Comparison of ENCODE assay signal across 23 cellular contexts in the genomic region with DNA sequence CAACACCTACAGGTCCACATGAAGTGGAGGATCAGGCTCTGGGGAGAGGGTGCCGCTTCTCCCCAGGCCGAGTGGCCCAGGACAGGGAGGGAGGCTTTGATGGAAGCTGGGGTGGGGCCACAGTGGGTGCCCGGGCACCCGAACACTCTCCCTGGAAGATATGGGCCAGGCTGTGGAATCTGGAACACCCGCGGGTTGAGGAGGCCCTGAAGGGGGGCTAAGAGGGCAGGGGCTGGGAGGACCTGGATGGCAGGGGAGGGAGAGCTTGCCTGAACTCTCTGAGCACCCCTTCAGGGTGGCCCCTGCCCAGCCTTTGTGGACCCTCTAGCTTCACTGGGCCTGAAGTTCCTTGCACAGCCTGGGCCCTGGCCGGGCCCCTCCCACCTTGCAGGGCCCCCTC. TPM values are rescaled to one million over a fixed set of nuclear protein-coding genes. Genes with fewer than 3 reads are reported as not detected.
DNase-seq lines count a peak whose midpoint lies in the region; ATAC-seq, FAIRE-seq and TF ChIP-seq lines count a peak whose summit lies in the region.
"Had no signal": no experiment of that assay in that cellular context is flagged by ENCODE, and none has a peak within 500 bp of the region (broad histone marks: within the 10 kb centered on the region; RNA-seq: fewer than 3 reads in every experiment).

No MANE protein-coding gene starts in this region.

- CTCF ChIA-PET in HepG2 (lab: Yijun Ruan, JAX; ENCODE audit: low intra/inter-chr PET ratio, low total read pairs) = no interaction called here

- H3K27me3 ChIP-seq in BLaER1 treated with 17β-estradiol and CSF1 and Interleukin-3, amounts not matched to agents 10 nM and 100 nM = peaks cover 32 to 62% (median 44%) of the 10 kb centered on the region in 11 experiments
- peaks cover 14 to 63% of the 10 kb centered on the region in 2 experiments; a peak in 4 of 5 replicates for H3K27me3 ChIP-seq in HepG2 (ENCODE audit: control insufficient read depth in 1 of 2, insufficient read depth in 2 of 2, low read length in 2 of 2)
- H3K27me3 ChIP-seq in trophoblast cell (ENCODE audit: insufficient read depth, low read length) = peaks cover 45% of the 10 kb centered on the region

- H3K14ac ChIP-seq in trophoblast cell (ENCODE audit: low read length) = no peak overlapping the region

- no peaks in the 10 kb centered on the region for H3K79me1 ChIP-seq in trophoblast cell (ENCODE audit: low read length)

- TF ChIP-seq RAD21 in HepG2 (CRISPR knock-in tag; IDR thresholded peaks at IDR 0.05) = no peak

- no peak overlapping the region for H3K27ac ChIP-seq in BLaER1 treated with 17β-estradiol and CSF1 and Interleukin-3, amounts not matched to agents 10 nM and 100 nM
- no peak overlapping the region for H3K27ac ChIP-seq in HepG2 (ENCODE audit: extremely low read length, insufficient read depth, low read length)
- no peak overlapping the region for H3K27ac ChIP-seq in trophoblast cell (ENCODE audit: low read depth, low read length)
- H3K27ac ChIP-seq: A549, C4-2B had no signal

- no peak for TF ChIP-seq CTCF in HepG2 (CRISPR knock-in tag; IDR thresholded peaks at IDR 0.05)

- H4K20me1 ChIP-seq in BLaER1 treated with 17β-estradiol and CSF1 and Interleukin-3, amounts not matched to agents 10 nM and 100 nM = peaks cover 0 to 44% (median 12%) of the 10 kb centered on the region in 11 experiments; a peak in 11 of 22 replicates
- H4K20me1 ChIP-seq in HepG2 (ENCODE audit: insufficient read depth, low read length) = no peaks in the 10 kb centered on the region

- peaks cover 0 to 3% (median 0%) of the 10 kb centered on the region in 3 donors for H3K36me3 Mint-ChIP-seq in naive thymus-derived CD8-positive, alpha-beta T cell
- H3K36me3 Mint-ChIP-seq: CD4-positive, CD25-positive, alpha-beta regulatory T cell; CD8-positive, alpha-beta T cell had no signal

- no peak overlapping the region for H2AK5ac ChIP-seq in trophoblast cell (ENCODE audit: low read length)

- no peak for FAIRE-seq in HepG2 (lab: Jason Lieb, UNC)
- FAIRE-seq: A549, GM12891, H54 had no signal

- no peak for TF ChIP-seq POLR2A in HepG2 (IDR thresholded peaks at IDR 0.05; ENCODE audit: insufficient read depth in 1 of 2, low read depth in 2 of 2, low read length in 2 of 2)

- no peak for DNase-seq in HepG2 (ENCODE audit: low spot score)
- no peak for DNase-seq in trophoblast cell
- DNase-seq in naive thymus-derived CD8-positive, alpha-beta T cell = no peak
- DNase-seq in UCSD-AML1 (lab: John Stamatoyannopoulos, UW; ENCODE audit: unreplicated experiment) = no peak
- DNase-seq: 8988T; ACHN; AML-193; BE2C; Caco-2; CD4-positive, CD25-positive, alpha-beta regulatory T cell; CD8-positive, alpha-beta T cell; DMS153; EL; GDM1; GOT3; HFFc6 had no signal

- peaks cover 0 to 19% (median 8%) of the 10 kb centered on the region in 5 donors for H3K27me3 Mint-ChIP-seq in naive thymus-derived CD8-positive, alpha-beta T cell
- H3K27me3 Mint-ChIP-seq: CD4-positive, CD25-positive, alpha-beta regulatory T cell had no signal

- 4% methylated on average over 5 of the region's 7 CpGs for WGBS in HepG2 (ENCODE audit: low lambda C conversion rate)
- no CpG with 5 or more reads among the region's 7 CpGs for WGBS in trophoblast cell (ENCODE audit: extremely low coverage, insufficient coverage, insufficient read length)

- no peak overlapping the region for H4K91ac ChIP-seq in trophoblast cell (ENCODE audit: low read depth, low read length)

- H3K4me1 Mint-ChIP-seq in naive thymus-derived CD8-positive, alpha-beta T cell = no peaks in the 10 kb centered on the region
- H3K4me1 Mint-ChIP-seq: CD4-positive, CD25-positive, alpha-beta regulatory T cell had no signal

- H2BK5ac ChIP-seq in trophoblast cell (ENCODE audit: low read depth, low read length, poor library complexity) = no peak overlapping the region

- no peak overlapping the region for H3K4me3 Mint-ChIP-seq in naive thymus-derived CD8-positive, alpha-beta T cell
- H3K4me3 Mint-ChIP-seq: CD4-positive, CD25-positive, alpha-beta regulatory T cell; CD8-positive, alpha-beta T cell; HFFc6 had no signal

- peak overlapping the region in 6 of 11 experiments; percentile 18 to 62 (median 46); a peak in 7 of 22 replicates for H3K4me2 ChIP-seq in BLaER1 treated with 17β-estradiol and CSF1 and Interleukin-3, amounts not matched to agents 10 nM and 100 nM
- H3K4me2 ChIP-seq in HepG2 (ENCODE audit: low read depth, low read length) (no peak overlapping the region), trophoblast cell (ENCODE audit: low read length) (no peak overlapping the region)
- H3K4me2 ChIP-seq: A549 had no signal

- no peak overlapping the region for H4K12ac ChIP-seq in trophoblast cell (ENCODE audit: low read depth, low read length)

- 0 out of 3 replicates have a peak, but pooled peaks have one; percentile 2 for ATAC-seq in HepG2
- no peak for ATAC-seq in naive thymus-derived CD8-positive, alpha-beta T cell
- no peak for ATAC-seq in HG02840 (IDR thresholded peaks at IDR 0.05; ENCODE audit: low FRiP score, unreplicated experiment)
- ATAC-seq: CD8-positive, alpha-beta T cell had no signal

- intact Hi-C loops in HepG2 (cut with micrococcal nuclease; ENCODE audit: unreplicated experiment) = no loop called here

- H3K9me3 Mint-ChIP-seq in naive thymus-derived CD8-positive, alpha-beta T cell = no peaks in the 10 kb centered on the region
- H3K9me3 Mint-ChIP-seq: CD4-positive, CD25-positive, alpha-beta regulatory T cell; CD8-positive, alpha-beta T cell; HFFc6 had no signal

- H3K23ac ChIP-seq in trophoblast cell (ENCODE audit: low read length) = no peak overlapping the region

- H2AFZ ChIP-seq in HepG2 (ENCODE audit: low read length) (no peak overlapping the region), trophoblast cell (ENCODE audit: insufficient read depth, low read length, poor library complexity) (no peak overlapping the region)

- H3K9me3 ChIP-seq in BLaER1 treated with 17β-estradiol and CSF1 and Interleukin-3, amounts not matched to agents 10 nM and 100 nM (replicated peaks in 1 of 11) = peaks cover 27 to 37% (median 32%) of the 10 kb centered on the region in 11 experiments
- H3K9me3 ChIP-seq in HepG2 (ENCODE audit: low read length) (no peaks in the 10 kb centered on the region), trophoblast cell (ENCODE audit: insufficient read depth, low read depth, low read length) (peaks cover 9% of the 10 kb centered on the region)
- H3K9me3 ChIP-seq: A549, Caco-2, HAP-1 had no signal

- no peak for TF ChIP-seq EP300 in HepG2 (IDR thresholded peaks at IDR 0.05; ENCODE audit: low read depth in 2 of 2, low read length in 2 of 2)
- TF ChIP-seq EP300 in HepG2 (CRISPR knock-in tag; IDR thresholded peaks at IDR 0.05; ENCODE audit: borderline replicate concordance) = no peak

- in situ Hi-C loops in HepG2 (cut with HindIII; ENCODE audit: extremely low pct_ligation_motif_present, low pct_unique_long_range_greater_than_20kb) = no loop called here

- H2BK120ac ChIP-seq in trophoblast cell (ENCODE audit: insufficient read depth, low read length, poor library complexity) = no peak overlapping the region

- no peak overlapping the region for H2BK12ac ChIP-seq in trophoblast cell (ENCODE audit: low read length)

- peaks cover 7 to 40% (median 33%) of the 10 kb centered on the region in 10 experiments; a peak in 18 of 20 replicates for H3K4me1 ChIP-seq in BLaER1 treated with 17β-estradiol and CSF1 and Interleukin-3, amounts not matched to agents 10 nM and 100 nM
- H3K4me1 ChIP-seq in HepG2 (ENCODE audit: insufficient read depth, low read length) = no peaks in the 10 kb centered on the region
- peaks cover 6 to 12% of the 10 kb centered on the region in 2 experiments for H3K4me1 ChIP-seq in trophoblast cell (ENCODE audit: control insufficient read depth in 1 of 2, insufficient read depth in 2 of 2, low read length in 2 of 2)
- H3K4me1 ChIP-seq: HAP-1 had no signal

- no peak overlapping the region for H4K8ac ChIP-seq in trophoblast cell (ENCODE audit: low read depth, low read length)

- H3K79me2 ChIP-seq in HepG2 (ENCODE audit: insufficient read depth, low read length) (no peaks in the 10 kb centered on the region), trophoblast cell (ENCODE audit: control insufficient read depth, insufficient read depth, low read length, poor library complexity) (no peaks in the 10 kb centered on the region)

- peak overlapping the region in 1 of 10 donors; percentile 44 for H3K27ac Mint-ChIP-seq in naive thymus-derived CD8-positive, alpha-beta T cell
- H3K27ac Mint-ChIP-seq: CD4-positive, CD25-positive, alpha-beta regulatory T cell; CD8-positive, alpha-beta T cell; HFFc6 had no signal

- H3K4ac ChIP-seq in trophoblast cell (ENCODE audit: low read depth, low read length) = no peak overlapping the region

- no peak overlapping the region for H3K18ac ChIP-seq in trophoblast cell (ENCODE audit: low read length)

- no peak overlapping the region for H3K9ac ChIP-seq in BLaER1 treated with 17β-estradiol and CSF1 and Interleukin-3, amounts not matched to agents 10 nM and 100 nM
- H3K9ac ChIP-seq in HepG2 (ENCODE audit: insufficient read depth, low read depth, low read length) = no peak overlapping the region
- H3K9ac ChIP-seq in trophoblast cell (ENCODE audit: low read length) = peak overlapping the region; percentile 8

- POLR2A ChIA-PET in HepG2 (lab: Yijun Ruan, JAX) = no interaction called here
- POLR2A ChIA-PET in naive thymus-derived CD8-positive, alpha-beta T cell (lab: Charles Lee) = no interaction called here

- H3K4me3 ChIP-seq in BLaER1 treated with 17β-estradiol and CSF1 and Interleukin-3, amounts not matched to agents 10 nM and 100 nM = no peak overlapping the region
- H3K4me3 ChIP-seq in HepG2 (replicated peaks in 1 of 3; ENCODE audit: insufficient read depth in 1 of 3, low read depth in 2 of 3, low read length in 3 of 3) = no peak overlapping the region
- no peak overlapping the region for H3K4me3 ChIP-seq in trophoblast cell (ENCODE audit: low read depth, low read length)
- H3K4me3 ChIP-seq: A549, HAP-1 had no signal

- no TSS peak for BruUV-seq in HepG2 (replicated peaks; lab: Mats Ljungman, UMichigan)

- no peaks in the 10 kb centered on the region for H3K36me3 ChIP-seq in BLaER1 treated with 17β-estradiol and CSF1 and Interleukin-3, amounts not matched to agents 10 nM and 100 nM
- H3K36me3 ChIP-seq in HepG2 (replicated peaks in 1 of 2; ENCODE audit: control insufficient read depth in 1 of 2, insufficient read depth in 2 of 2, low read length in 2 of 2) (no peaks in the 10 kb centered on the region), trophoblast cell (ENCODE audit: control insufficient read depth in 1 of 2, insufficient read depth in 2 of 2, low read length in 2 of 2) (no peaks in the 10 kb centered on the region)
- H3K36me3 ChIP-seq: BE2C, HAP-1 had no signal

RNA-seq across cellular contexts. Expression of a gene that starts 4.5 kb away (rescaled TPM):
- not detected in 2 replicates for total RNA-seq in HepG2 (2016; rRNA removed; fragmentation: Illumina TruSeq; extraction: Trizol)
- total RNA-seq in HepG2 (2016; cell fraction: cytosol; rRNA removed; fragmentation: Illumina TruSeq; extraction: Trizol; ENCODE audit: low read depth) = not detected in 2 replicates
- total RNA-seq in HepG2 (2016; cell fraction: insoluble cytoplasmic fraction; rRNA removed; fragmentation: Illumina TruSeq; extraction: Trizol) = not detected in 2 replicates
- not detected in 2 replicates for total RNA-seq in HepG2 (2016; cell fraction: membrane; rRNA removed; fragmentation: Illumina TruSeq; extraction: Trizol)
- not detected in 2 replicates for total RNA-seq in HepG2 (2016; cell fraction: nucleus; rRNA removed; fragmentation: Illumina TruSeq; extraction: Trizol)
- not detected in 2 replicates for polyA plus RNA-seq in HepG2 (2011; rRNA removed)
- polyA plus RNA-seq in HepG2 (2011; cell fraction: cytosol; rRNA removed) = not detected in 2 replicates
- polyA plus RNA-seq in HepG2 (2011; cell fraction: nucleus; rRNA removed) = not detected in 2 replicates
- 0.52 and 1.5 TPM in 2 replicates for polyA plus RNA-seq in HepG2 (2012)
- polyA plus RNA-seq in HepG2 (2016; cell fraction: cytosol; fragmentation: Illumina TruSeq; extraction: Trizol; ENCODE audit: low read depth) = not detected in 2 replicates
- not detected in 2 replicates for polyA plus RNA-seq in HepG2 (2016; cell fraction: insoluble cytoplasmic fraction; fragmentation: Illumina TruSeq; extraction: Trizol; ENCODE audit: low read depth)
- not detected in 2 replicates for polyA plus RNA-seq in HepG2 (2016; cell fraction: membrane; fragmentation: Illumina TruSeq; extraction: Trizol; ENCODE audit: low read depth)
- polyA plus RNA-seq in HepG2 (2016; cell fraction: nucleus; fragmentation: Illumina TruSeq; extraction: Trizol; ENCODE audit: insufficient read depth, low read depth) = not detected in 2 replicates
- not detected in 2 replicates for polyA minus RNA-seq in HepG2 (2011; rRNA and poly(A)+ RNA removed; ENCODE audit: low replicate concordance)
- not detected in 2 replicates for polyA minus RNA-seq in HepG2 (2011; cell fraction: cytosol; rRNA and poly(A)+ RNA removed)
- not detected in 2 replicates for polyA minus RNA-seq in HepG2 (2011; cell fraction: nucleus; rRNA and poly(A)+ RNA removed)
- 0.01 TPM in 1 of 2 replicates, not detected in the other for polyA plus RNA-seq in trophoblast cell (2013)
- total RNA-seq in naive thymus-derived CD8-positive, alpha-beta T cell = not detected
- under 1 TPM in 1 of 3 donors, not detected in 2; 0.66 TPM for polyA plus RNA-seq in naive thymus-derived CD8-positive, alpha-beta T cell
- total RNA-seq: Caco-2; CD4-positive, CD25-positive, alpha-beta regulatory T cell; CD8-positive, alpha-beta T cell; HFFc6 had no signal
- polyA plus RNA-seq: A549 had no signal

Comparison
In these comparisons a context has a peak if more than half of its experiments do, and no peak if none do; other contexts are left out.
1. H3K4me2 ChIP-seq: peak in BLaER1 treated with 17β-estradiol and CSF1 and Interleukin-3, amounts not matched to agents 10 nM and 100 nM (6 of 11); none in HepG2 (single experiment) and trophoblast cell (single experiment).